27 cellular contexts compared by ENCODE assay signal in genomic region chr11:26865703-26866102, GRCh38.
"Had no signal": no experiment of that assay in that cellular context is flagged by ENCODE, and none has a peak within 500 bp of the region (broad histone marks: within the 10 kb centered on the region; RNA-seq: fewer than 3 reads in every experiment).

No MANE protein-coding gene starts in this region.

- ATAC-seq: activated naive CD4-positive, alpha-beta T cell treated with anti-CD3 and anti-CD28 coated beads, Interleukin-2, amount 50 U/mL, for 72 hours; activated T-cell treated with anti-CD3 and anti-CD28 coated beads, Interleukin-2, amount 50 U/mL, for 72 hours; body of pancreas; left colon; lower lobe of right lung; mucosa of descending colon; natural killer cell treated with Interleukin-12 subunit alpha and Interleukin-12 subunit beta and Interleukin-15 and Interleukin-18, amount 100 ng/mL, for 72 hours had no signal

- H3K27me3 ChIP-seq: body of pancreas, colonic mucosa, ovary, tibial nerve had no signal

- H3K36me3 ChIP-seq: colonic mucosa, lower lobe of right lung, ovary, prostate gland, tibial nerve had no signal

- H3K9me3 ChIP-seq: body of pancreas, colonic mucosa, ovary, prostate gland, SK-N-SH had no signal

- H3K27ac ChIP-seq: body of pancreas, colonic mucosa, ovary, prostate gland, tibial nerve, VCaP had no signal

- H3K4me3 ChIP-seq: body of pancreas, colonic mucosa, lower lobe of right lung, mucosa of descending colon, ovary, prostate gland, tibial nerve had no signal

- DNase-seq: activated CD4-positive, alpha-beta T cell treated with anti-CD3 and anti-CD28 coated beads for 4 hours; activated CD4-positive, alpha-beta T cell treated with anti-CD3 and anti-CD28 coated beads, Interleukin-2, amount 50 U/mL, for 4 hours; activated naive CD4-positive, alpha-beta T cell; activated T-cell treated with anti-CD3 and anti-CD28 coated beads for 4 hours; activated T-cell treated with anti-CD3 and anti-CD28 coated beads, Interleukin-2, amount 50 U/mL, for 72 hours; aorta; body of pancreas; cerebellar nuclear complex; colonic mucosa; effector CD8-positive, alpha-beta T cell; foreskin melanocyte; kidney; left colon; lower lobe of right lung; mucosa of descending colon; ovary; retina; SK-N-SH; stimulated activated CD4-positive, alpha-beta T cell treated with anti-CD3 and anti-CD28 coated beads, Interleukin-2, amount 100 ng/mL, for 48 hours; stimulated activated naive CD4-positive, alpha-beta T cell treated with Interleukin-2 at 50 U/mL for 16 hours; SW 1271; T-helper 9 cell had no signal

- H3K4me1 ChIP-seq: body of pancreas, colonic mucosa, lower lobe of right lung, prostate gland, tibial nerve had no signal
